In the genomic region with DNA sequence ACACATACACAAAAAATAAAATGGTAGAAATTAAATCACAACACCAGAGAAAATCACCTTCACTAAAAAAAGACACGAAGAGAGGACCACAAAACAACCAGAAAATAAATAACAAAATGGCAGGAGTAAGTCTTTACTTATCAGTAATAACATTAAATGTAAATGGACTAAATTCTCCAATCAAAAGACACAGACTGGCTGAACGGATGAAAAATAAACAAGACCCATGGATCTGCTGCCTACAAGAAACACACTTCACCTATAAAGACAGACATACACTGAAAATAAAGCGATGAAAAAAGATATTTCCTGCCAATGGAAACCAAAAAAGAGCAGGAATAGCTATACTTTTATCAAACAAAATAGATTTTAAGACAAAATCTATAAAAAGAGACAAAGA, we compare ENCODE assay signal across 27 cellular contexts.
DNase-seq lines count a peak whose midpoint lies in the region; ATAC-seq, FAIRE-seq and TF ChIP-seq lines count a peak whose summit lies in the region.
"Had no signal": no experiment of that assay in that cellular context is flagged by ENCODE, and none has a peak within 500 bp of the region (broad histone marks: within the 10 kb centered on the region; RNA-seq: fewer than 3 reads in every experiment).

No MANE protein-coding gene starts in this region.

- H3K27me3 ChIP-seq in HepG2 (ENCODE audit: control insufficient read depth in 1 of 2, insufficient read depth in 2 of 2, low read length in 2 of 2) (no peaks in the 10 kb centered on the region), right lobe of liver (no peaks in the 10 kb centered on the region), K562 (ENCODE audit: control insufficient read depth in 2 of 2, insufficient read depth in 2 of 2, low read length in 2 of 2) (no peaks in the 10 kb centered on the region), SJCRH30 (no peaks in the 10 kb centered on the region), breast epithelium (no peaks in the 10 kb centered on the region)
- H3K27me3 ChIP-seq: BE2C; BLaER1 treated with 17β-estradiol and CSF1 and Interleukin-3, amounts not matched to agents 10 nM and 100 nM had no signal

- TF ChIP-seq POLR2A in HepG2 (IDR thresholded peaks at IDR 0.05; ENCODE audit: insufficient read depth in 1 of 2, low read depth in 2 of 2, low read length in 2 of 2) (no peak), right lobe of liver (IDR thresholded peaks at IDR 0.05) (no peak), K562 (conservative IDR thresholded peaks at IDR 0.05) (no peak), erythroblast (IDR thresholded peaks at IDR 0.05; ENCODE audit: low read length) (no peak), breast epithelium (IDR thresholded peaks at IDR 0.05) (no peak)

- in situ Hi-C loops in HepG2 (cut with HindIII; ENCODE audit: extremely low pct_ligation_motif_present, low pct_unique_long_range_greater_than_20kb) (no loop called here), K562 (cut with MboI) (no loop called here)

- no peak for TF ChIP-seq CTCF in HepG2 (CRISPR knock-in tag; IDR thresholded peaks at IDR 0.05)
- TF ChIP-seq CTCF in right lobe of liver (IDR thresholded peaks at IDR 0.05): no peak
- no peak for TF ChIP-seq CTCF in K562 (IDR thresholded peaks at IDR 0.05 in 2 of 3, conservative IDR thresholded peaks at IDR 0.05 in 1 of 3; ENCODE audit: insufficient read depth in 2 of 3, low read depth in 1 of 3, low read length in 3 of 3)
- no peak for TF ChIP-seq CTCF in breast epithelium (IDR thresholded peaks at IDR 0.05)

- BruUV-seq in HepG2 (replicated peaks; lab: Mats Ljungman, UMichigan): no TSS peak
- BruUV-seq in K562 (replicated peaks; lab: Mats Ljungman, UMichigan): no TSS peak

- CTCF ChIA-PET in HepG2 (lab: Yijun Ruan, JAX; ENCODE audit: low intra/inter-chr PET ratio, low total read pairs) (no interaction called here), K562 (lab: Yijun Ruan, JAX; ENCODE audit: low intra/inter-chr PET ratio) (no interaction called here)

- H2AFZ ChIP-seq in HepG2 (ENCODE audit: low read length): no peak overlapping the region
- H2AFZ ChIP-seq in K562 (ENCODE audit: low read depth, low read length): no peak overlapping the region
- H2AFZ ChIP-seq: GM23248 had no signal

- H3K4me1 ChIP-seq in HepG2 (ENCODE audit: insufficient read depth, low read length) (no peaks in the 10 kb centered on the region), right lobe of liver (no peaks in the 10 kb centered on the region), K562 (replicated peaks in 1 of 2; ENCODE audit: control insufficient read depth in 2 of 2, insufficient read depth in 2 of 2, low read length in 2 of 2) (peaks cover 4 to 6% of the 10 kb centered on the region in 2 experiments; a peak in 4 of 5 replicates), SJCRH30 (no peaks in the 10 kb centered on the region; the same call in 1 of the 2 replicates), breast epithelium (no peaks in the 10 kb centered on the region)
- H3K4me1 ChIP-seq: BE2C had no signal

- no peak for TF ChIP-seq RAD21 in HepG2 (CRISPR knock-in tag; IDR thresholded peaks at IDR 0.05)
- TF ChIP-seq RAD21 in K562 (CRISPR knock-in tag; conservative IDR thresholded peaks at IDR 0.05 in 1 of 2, IDR thresholded peaks at IDR 0.05 in 1 of 2): no peak

- H3K27ac ChIP-seq in HepG2 (ENCODE audit: extremely low read length, insufficient read depth, low read length) (no peak overlapping the region), right lobe of liver (no peak overlapping the region), K562 (ENCODE audit: extremely low read depth, low read depth, low read length) (no peak overlapping the region), SJCRH30 (no peak overlapping the region), breast epithelium (no peak overlapping the region)
- H3K27ac ChIP-seq: A549; BLaER1 treated with 17β-estradiol and CSF1 and Interleukin-3, amounts not matched to agents 10 nM and 100 nM; GM23248 had no signal

- ATAC-seq in HepG2 (no peak), right lobe of liver (no peak), K562 (no peak), HG03135 (IDR thresholded peaks at IDR 0.05; ENCODE audit: unreplicated experiment) (no peak)
- ATAC-seq: A549, GM12878 had no signal

- H3K4me2 ChIP-seq in HepG2 (ENCODE audit: low read depth, low read length) (no peak overlapping the region), K562 (ENCODE audit: insufficient read depth, low read length) (no peak overlapping the region)
- H3K4me2 ChIP-seq: A549; BLaER1 treated with 17β-estradiol and CSF1 and Interleukin-3, amounts not matched to agents 10 nM and 100 nM had no signal

- FAIRE-seq in HepG2 (lab: Jason Lieb, UNC) (no peak), K562 (lab: Jason Lieb, UNC) (no peak)
- FAIRE-seq: A549, D721Med, GM12878, GM19239, H1 had no signal

- H3K79me2 ChIP-seq in HepG2 (ENCODE audit: insufficient read depth, low read length): peaks cover 7% of the 10 kb centered on the region
- peaks cover 28% of the 10 kb centered on the region; the same call in 2 of the 3 replicates for H3K79me2 ChIP-seq in K562 (ENCODE audit: control insufficient read depth, insufficient read depth, low read length)

- no peaks in the 10 kb centered on the region for H3K9me1 ChIP-seq in K562 (ENCODE audit: control insufficient read depth, insufficient read depth, low read length)

- H3K9ac ChIP-seq in HepG2 (ENCODE audit: insufficient read depth, low read depth, low read length) (no peak overlapping the region), K562 (ENCODE audit: insufficient read depth in 1 of 2, low read depth in 2 of 2, low read length in 2 of 2) (no peak overlapping the region)
- H3K9ac ChIP-seq: BLaER1 treated with 17β-estradiol and CSF1 and Interleukin-3, amounts not matched to agents 10 nM and 100 nM; GM23248 had no signal

- H3K9me3 ChIP-seq in HepG2 (ENCODE audit: low read length) (peaks cover 17% of the 10 kb centered on the region), right lobe of liver (peaks cover 0 to 9% (median 2%) of the 10 kb centered on the region in 4 donors), K562 (replicated peaks; ENCODE audit: control insufficient read depth, insufficient read depth, low read depth, low read length) (no peaks in the 10 kb centered on the region; the same call in 1 of the 2 replicates), SJCRH30 (replicated peaks) (peaks cover 9% of the 10 kb centered on the region; the same call in 1 of the 2 replicates), breast epithelium (peaks cover 14 to 17% of the 10 kb centered on the region in 2 donors)
- H3K9me3 ChIP-seq: BE2C had no signal

- intact Hi-C loops in HepG2 (cut with micrococcal nuclease; ENCODE audit: unreplicated experiment): no loop called here
- intact Hi-C loops in right lobe of liver (cut with DNase I): no loop called here
- intact Hi-C loops in K562 (cut with micrococcal nuclease): no loop called here
- intact Hi-C loops in breast epithelium (cut with DNase I; ENCODE audit: low total_unique reads): no loop called here

- TF ChIP-seq EP300 in HepG2 (IDR thresholded peaks at IDR 0.05; ENCODE audit: low read depth in 2 of 2, low read length in 2 of 2) (no peak), HepG2 (CRISPR knock-in tag; IDR thresholded peaks at IDR 0.05; ENCODE audit: borderline replicate concordance) (no peak), K562 (IDR thresholded peaks at IDR 0.05; ENCODE audit: low read length) (no peak)

- POLR2A ChIA-PET in HepG2 (lab: Yijun Ruan, JAX) (no interaction called here), K562 (lab: Yijun Ruan, JAX) (no interaction called here)

- H3K4me3 ChIP-seq in HepG2 (replicated peaks in 1 of 3; ENCODE audit: insufficient read depth in 1 of 3, low read depth in 2 of 3, low read length in 3 of 3) (no peak overlapping the region), right lobe of liver (no peak overlapping the region), K562 (no peak overlapping the region), SJCRH30 (no peak overlapping the region), breast epithelium (no peak overlapping the region)
- H3K4me3 ChIP-seq: A549; BLaER1 treated with 17β-estradiol and CSF1 and Interleukin-3, amounts not matched to agents 10 nM and 100 nM; GM12878; GM23248 had no signal

- H3K36me3 ChIP-seq in HepG2 (replicated peaks in 1 of 2; ENCODE audit: control insufficient read depth in 1 of 2, insufficient read depth in 2 of 2, low read length in 2 of 2): no peaks in the 10 kb centered on the region; a peak in 1 of 5 replicates
- H3K36me3 ChIP-seq in right lobe of liver: no peaks in the 10 kb centered on the region
- 0 out of 3 replicates have a peak, but pooled peaks cover 3% of the 10 kb centered on the region for H3K36me3 ChIP-seq in K562 (ENCODE audit: control insufficient read depth, insufficient read depth, low read length)
- peaks cover 17% of the 10 kb centered on the region for H3K36me3 ChIP-seq in SJCRH30
- no peaks in the 10 kb centered on the region for H3K36me3 ChIP-seq in breast epithelium
- H3K36me3 ChIP-seq: BE2C had no signal

- DNase-seq in HepG2 (ENCODE audit: low spot score): no peak
- no peak for DNase-seq in right lobe of liver
- no peak for DNase-seq in K562 (ENCODE audit: extremely low read depth in 1 of 4, low spot score in 3 of 4)
- peak; percentile 7 to 23 for DNase-seq in erythroblast (lab: John Stamatoyannopoulos, UW)
- no peak for DNase-seq in SJCRH30
- no peak for DNase-seq in breast epithelium (ENCODE audit: low spot score in 2 of 2)
- DNase-seq: 8988T; ACHN; AML-193; BE2C; CD4-positive, alpha-beta T cell; CD8-positive, alpha-beta memory T cell; DMS 273 treated with DMSO at 0.1 percent for 48 hours; DMS79; EL; GDM1; GM23248; H7; HCEC 1CT; HFFc6 had no signal

- H4K20me1 ChIP-seq in HepG2 (ENCODE audit: insufficient read depth, low read length): no peaks in the 10 kb centered on the region
- H4K20me1 ChIP-seq in K562 (replicated peaks; ENCODE audit: control insufficient read depth, insufficient read depth, low read length): no peaks in the 10 kb centered on the region

- 98% methylated on average over 3 of the region's 3 CpGs for WGBS in HepG2 (ENCODE audit: low lambda C conversion rate)
- 96% methylated on average over 3 of the region's 3 CpGs for WGBS in right lobe of liver (ENCODE audit: insufficient coverage, low coverage, low lambda C conversion rate, missing lambda C conversion rate)
- WGBS in K562 (ENCODE audit: insufficient coverage, low coverage, missing lambda C conversion rate): 96% methylated on average over 3 of the region's 3 CpGs

TF ChIP-seq in HepG2, 621 proteins besides CTCF, POLR2A, EP300 and RAD21 (continues in another document):
- no peak for TF ChIP-seq HOXA9 (CRISPR knock-in tag; IDR thresholded peaks at IDR 0.05; ENCODE audit: borderline replicate concordance)
- TF ChIP-seq, protein P1, sequence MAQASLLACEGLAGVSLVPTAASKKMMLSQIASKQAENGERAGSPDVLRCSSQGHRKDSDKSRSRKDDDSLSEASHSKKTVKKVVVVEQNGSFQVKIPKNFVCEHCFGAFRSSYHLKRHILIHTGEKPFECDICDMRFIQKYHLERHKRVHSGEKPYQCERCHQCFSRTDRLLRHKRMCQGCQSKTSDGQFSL (CRISPR knock-in tag; IDR thresholded peaks at IDR 0.05): no peak

TF ChIP-seq in K562, 482 proteins besides CTCF, POLR2A, EP300 and RAD21 (continues in another document):
- TF ChIP-seq CXXC5 (CRISPR knock-in tag; IDR thresholded peaks at IDR 0.05) (no peak), ZNF507 (tag; conservative IDR thresholded peaks at IDR 0.05) (peak; percentile 100), TCFL5 (CRISPR knock-in tag; conservative IDR thresholded peaks at IDR 0.05) (no peak)

Comparison
In these comparisons a context has a peak if more than half of its experiments do, and no peak if none do; other contexts are left out.
1. DNase-seq: peak in erythroblast (2 of 2); none in HepG2 (single experiment), right lobe of liver (0 of 3), K562 (0 of 4), SJCRH30 (0 of 2) and breast epithelium (0 of 2).